Comparison of ENCODE assay signal across 29 cellular contexts in genomic region chr6:166601956-166602355, GRCh38.
"Had no signal": no experiment of that assay in that cellular context is flagged by ENCODE, and none has a peak within 500 bp of the region (broad histone marks: within the 10 kb centered on the region; RNA-seq: fewer than 3 reads in every experiment).

No MANE protein-coding gene starts in this region.

- H3K4me2 ChIP-seq: smooth muscle cell had no signal

- H3K4me1 Mint-ChIP-seq: immature natural killer cell; nephron; stimulated activated naive CD8-positive, alpha-beta T cell treated with anti-CD3 and anti-CD28 coated beads, Interleukin-15, amount 100 ng/mL, for 72 hours had no signal

- H3K27me3 ChIP-seq: neutrophil, ovary, right atrium auricular region, right lobe of liver, tibial nerve, upper lobe of left lung, vagina had no signal

- DNase-seq: hypothalamus; immature natural killer cell; kidney; left colon; left ventricle myocardium inferior; midbrain; naive thymus-derived CD8-positive, alpha-beta T cell; occipital lobe; right lobe of liver; stimulated activated CD4-positive, alpha-beta T cell treated with anti-CD3 and anti-CD28 coated beads, Interleukin-1b, Interleukin-23, amount 100 ng/mL, for 48 hours; stimulated activated CD4-positive, alpha-beta T cell treated with anti-CD3 and anti-CD28 coated beads, Interleukin-2, amount 100 ng/mL, for 48 hours; stimulated activated CD4-positive, alpha-beta T cell treated with anti-CD3 and anti-CD28 coated beads, Interleukin-4, amount 100 ng/mL, for 4 hours; stimulated activated CD8-positive, alpha-beta memory T cell treated with anti-CD3 and anti-CD28 coated beads, Interleukin-4, amount 100 ng/mL, for 48 hours; stimulated activated naive CD4-positive, alpha-beta T cell treated with Interleukin-2 at 50 U/mL for 16 hours; stimulated activated naive CD8-positive, alpha-beta T cell treated with anti-CD3 and anti-CD28 coated beads, Interleukin-15, amount 100 ng/mL, for 72 hours had no signal

- ATAC-seq: left colon; mucosa of descending colon; naive thymus-derived CD8-positive, alpha-beta T cell; right lobe of liver; stimulated activated memory B cell treated with anti-CD40 and anti-IgM and Interleukin-4, amounts not matched to agents 10 μg/mL and 1 μg/mL and 100 μg/mL, for 72 hours; stimulated activated naive CD8-positive, alpha-beta T cell treated with anti-CD3 and anti-CD28 coated beads, Interleukin-15, amount 100 ng/mL, for 72 hours had no signal

- H3K36me3 ChIP-seq: left ventricle myocardium inferior, neutrophil, ovary, right atrium auricular region, right lobe of liver, tibial nerve, vagina had no signal

- FAIRE-seq: islet of Langerhans, kidney had no signal

- H3K4me3 ChIP-seq: left ventricle myocardium inferior, lung, mucosa of descending colon, ovary, right atrium auricular region, right lobe of liver, smooth muscle cell, tibial nerve, upper lobe of left lung, vagina had no signal

- H3K9me3 Mint-ChIP-seq: immature natural killer cell; naive thymus-derived CD8-positive, alpha-beta T cell; nephron; stimulated activated naive CD8-positive, alpha-beta T cell treated with anti-CD3 and anti-CD28 coated beads, Interleukin-15, amount 100 ng/mL, for 72 hours had no signal

- H3K27ac ChIP-seq: left ventricle myocardium inferior, neutrophil, ovary, right atrium auricular region, right lobe of liver, tibial nerve, vagina had no signal

- H3K4me1 ChIP-seq: right lobe of liver had no signal

- H3K4me3 Mint-ChIP-seq: immature natural killer cell; naive thymus-derived CD8-positive, alpha-beta T cell; nephron; neural crest cell; stimulated activated memory B cell treated with anti-CD40 and anti-IgM and Interleukin-4, amounts not matched to agents 10 μg/mL and 1 μg/mL and 100 μg/mL, for 72 hours; stimulated activated naive CD8-positive, alpha-beta T cell treated with anti-CD3 and anti-CD28 coated beads, Interleukin-15, amount 100 ng/mL, for 72 hours had no signal

- H3K9me3 ChIP-seq: left ventricle myocardium inferior, mucosa of descending colon, neutrophil, ovary, right atrium auricular region, right lobe of liver, tibial nerve, upper lobe of left lung, vagina had no signal

- H3K27ac Mint-ChIP-seq: immature natural killer cell; naive thymus-derived CD8-positive, alpha-beta T cell; nephron; progenitor cell of endocrine pancreas; stimulated activated memory B cell treated with anti-CD40 and anti-IgM and Interleukin-4, amounts not matched to agents 10 μg/mL and 1 μg/mL and 100 μg/mL, for 72 hours; stimulated activated naive CD8-positive, alpha-beta T cell treated with anti-CD3 and anti-CD28 coated beads, Interleukin-15, amount 100 ng/mL, for 72 hours had no signal

- H3K27me3 Mint-ChIP-seq: progenitor cell of endocrine pancreas; stimulated activated naive CD8-positive, alpha-beta T cell treated with anti-CD3 and anti-CD28 coated beads, Interleukin-15, amount 100 ng/mL, for 72 hours had no signal
